1 cellular context compared by ENCODE assay signal in the genomic region with DNA sequence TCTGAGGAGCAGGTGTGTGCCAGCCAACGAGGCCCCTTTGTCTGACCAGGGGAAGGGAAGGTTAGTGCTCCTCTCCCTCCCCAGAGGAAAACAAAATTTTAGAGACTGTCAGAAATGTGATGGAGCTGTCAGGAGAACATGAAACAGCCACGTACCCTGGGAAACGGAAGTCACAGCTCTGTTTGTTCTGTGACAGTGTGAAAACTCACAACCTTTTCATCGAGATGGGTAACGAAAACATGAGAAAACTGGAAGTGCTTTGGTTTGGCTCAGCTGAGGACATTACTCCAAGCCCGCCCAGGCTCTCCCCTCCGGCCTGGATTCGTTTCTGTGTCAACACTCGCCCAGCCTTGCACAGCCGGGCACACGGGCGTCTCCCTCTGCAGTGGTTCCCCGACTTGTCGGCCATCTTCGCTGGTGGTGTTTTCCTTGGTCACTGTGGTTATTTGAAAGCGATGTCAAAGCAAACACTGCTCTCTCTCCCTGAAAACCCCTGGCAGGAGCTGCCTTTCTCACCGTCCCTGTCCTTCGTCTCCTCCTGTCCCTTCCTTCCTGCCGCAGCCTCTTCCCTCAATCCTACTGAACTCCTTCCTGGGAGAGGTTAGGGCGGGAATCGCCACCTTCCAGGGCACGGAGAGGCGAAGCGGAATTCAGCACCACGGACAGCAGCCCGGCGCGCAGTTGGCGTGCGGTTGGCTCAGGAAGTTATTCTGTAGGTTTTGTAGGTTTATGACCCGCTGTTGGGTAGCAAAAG.
TF ChIP-seq lines count a peak whose summit lies in the region.

No MANE protein-coding gene starts in this region.

TF ChIP-seq in HepG2, 621 proteins besides CTCF, POLR2A, EP300 and RAD21 (continued from another document and continues in another):
- TF ChIP-seq, protein P1, sequence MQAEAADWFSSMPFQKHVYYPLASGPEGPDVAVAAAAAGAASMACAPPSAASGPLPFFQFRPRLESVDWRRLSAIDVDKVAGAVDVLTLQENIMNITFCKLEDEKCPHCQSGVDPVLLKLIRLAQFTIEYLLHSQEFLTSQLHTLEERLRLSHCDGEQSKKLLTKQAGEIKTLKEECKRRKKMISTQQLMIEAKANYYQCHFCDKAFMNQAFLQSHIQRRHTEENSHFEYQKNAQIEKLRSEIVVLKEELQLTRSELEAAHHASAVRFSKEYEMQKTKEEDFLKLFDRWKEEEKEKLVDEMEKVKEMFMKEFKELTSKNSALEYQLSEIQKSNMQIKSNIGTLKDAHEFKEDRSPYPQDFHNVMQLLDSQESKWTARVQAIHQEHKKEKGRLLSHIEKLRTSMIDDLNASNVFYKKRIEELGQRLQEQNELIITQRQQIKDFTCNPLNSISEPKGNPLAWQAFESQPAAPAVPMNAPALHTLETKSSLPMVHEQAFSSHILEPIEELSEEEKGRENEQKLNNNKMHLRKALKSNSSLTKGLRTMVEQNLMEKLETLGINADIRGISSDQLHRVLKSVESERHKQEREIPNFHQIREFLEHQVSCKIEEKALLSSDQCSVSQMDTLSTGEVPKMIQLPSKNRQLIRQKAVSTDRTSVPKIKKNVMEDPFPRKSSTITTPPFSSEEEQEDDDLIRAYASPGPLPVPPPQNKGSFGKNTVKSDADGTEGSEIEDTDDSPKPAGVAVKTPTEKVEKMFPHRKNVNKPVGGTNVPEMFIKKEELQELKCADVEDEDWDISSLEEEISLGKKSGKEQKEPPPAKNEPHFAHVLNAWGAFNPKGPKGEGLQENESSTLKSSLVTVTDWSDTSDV (CRISPR knock-in tag; IDR thresholded peaks at IDR 0.05) = 0 out of 2 replicates have a peak, but pooled peaks have one; percentile 79
- TF ChIP-seq NFIB (CRISPR knock-in tag; IDR thresholded peaks at IDR 0.05; ENCODE audit: borderline replicate concordance) (no peak), SIN3B (IDR thresholded peaks at IDR 0.05; ENCODE audit: low read length) (no peak), ZNF484 (CRISPR knock-in tag; IDR thresholded peaks at IDR 0.05; ENCODE audit: borderline replicate concordance, low read depth) (no peak; the same call in 1 of the 2 replicates), ZNF468 (CRISPR knock-in tag; IDR thresholded peaks at IDR 0.05) (no peak), GTF2F1 (IDR thresholded peaks at IDR 0.05; ENCODE audit: low read length) (no peak), TCF7 (IDR thresholded peaks at IDR 0.05; ENCODE audit: low read depth) (no peak), ZFP36 (IDR thresholded peaks at IDR 0.05; ENCODE audit: borderline replicate concordance, low read depth, low read length, partially characterized antibody) (no peak), KDM5A (IDR thresholded peaks at IDR 0.05; ENCODE audit: borderline replicate concordance, low read length) (no peak), ZNF777 (CRISPR knock-in tag; IDR thresholded peaks at IDR 0.05) (peak; percentile 60; the same call in 1 of the 2 replicates), REXO4 (CRISPR knock-in tag; IDR thresholded peaks at IDR 0.05; ENCODE audit: borderline replicate concordance) (no peak), ZNF713 (CRISPR knock-in tag; IDR thresholded peaks at IDR 0.05) (no peak), KDM4B (CRISPR knock-in tag; IDR thresholded peaks at IDR 0.05) (peak; percentile 90; the same call in 1 of the 2 replicates), ZNF644 (CRISPR knock-in tag; IDR thresholded peaks at IDR 0.05; ENCODE audit: low read depth) (peak; percentile 67; the same call in 1 of the 2 replicates), KDM5B (CRISPR knock-in tag; IDR thresholded peaks at IDR 0.05; ENCODE audit: borderline replicate concordance) (peak; percentile 64; the same call in 1 of the 2 replicates), CEBPB (IDR thresholded peaks at IDR 0.05; ENCODE audit: borderline replicate concordance, low read depth, low read length) (no peak), ZNF557 (CRISPR knock-in tag; IDR thresholded peaks at IDR 0.05) (peak; percentile 98), TARDBP (CRISPR knock-in tag; IDR thresholded peaks at IDR 0.05) (no peak; the same call in 1 of the 2 replicates), MEIS2 (CRISPR knock-in tag; IDR thresholded peaks at IDR 0.05) (peak; percentile 94)
- TF ChIP-seq, protein P2, sequence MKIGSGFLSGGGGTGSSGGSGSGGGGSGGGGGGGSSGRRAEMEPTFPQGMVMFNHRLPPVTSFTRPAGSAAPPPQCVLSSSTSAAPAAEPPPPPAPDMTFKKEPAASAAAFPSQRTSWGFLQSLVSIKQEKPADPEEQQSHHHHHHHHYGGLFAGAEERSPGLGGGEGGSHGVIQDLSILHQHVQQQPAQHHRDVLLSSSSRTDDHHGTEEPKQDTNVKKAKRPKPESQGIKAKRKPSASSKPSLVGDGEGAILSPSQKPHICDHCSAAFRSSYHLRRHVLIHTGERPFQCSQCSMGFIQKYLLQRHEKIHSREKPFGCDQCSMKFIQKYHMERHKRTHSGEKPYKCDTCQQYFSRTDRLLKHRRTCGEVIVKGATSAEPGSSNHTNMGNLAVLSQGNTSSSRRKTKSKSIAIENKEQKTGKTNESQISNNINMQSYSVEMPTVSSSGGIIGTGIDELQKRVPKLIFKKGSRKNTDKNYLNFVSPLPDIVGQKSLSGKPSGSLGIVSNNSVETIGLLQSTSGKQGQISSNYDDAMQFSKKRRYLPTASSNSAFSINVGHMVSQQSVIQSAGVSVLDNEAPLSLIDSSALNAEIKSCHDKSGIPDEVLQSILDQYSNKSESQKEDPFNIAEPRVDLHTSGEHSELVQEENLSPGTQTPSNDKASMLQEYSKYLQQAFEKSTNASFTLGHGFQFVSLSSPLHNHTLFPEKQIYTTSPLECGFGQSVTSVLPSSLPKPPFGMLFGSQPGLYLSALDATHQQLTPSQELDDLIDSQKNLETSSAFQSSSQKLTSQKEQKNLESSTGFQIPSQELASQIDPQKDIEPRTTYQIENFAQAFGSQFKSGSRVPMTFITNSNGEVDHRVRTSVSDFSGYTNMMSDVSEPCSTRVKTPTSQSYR (CRISPR knock-in tag; IDR thresholded peaks at IDR 0.05; ENCODE audit: borderline replicate concordance) = peak; percentile 68; the same call in 1 of the 2 replicates
- TF ChIP-seq, protein P3, sequence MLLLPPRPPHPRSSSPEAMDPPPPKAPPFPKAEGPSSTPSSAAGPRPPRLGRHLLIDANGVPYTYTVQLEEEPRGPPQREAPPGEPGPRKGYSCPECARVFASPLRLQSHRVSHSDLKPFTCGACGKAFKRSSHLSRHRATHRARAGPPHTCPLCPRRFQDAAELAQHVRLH (CRISPR knock-in tag; IDR thresholded peaks at IDR 0.05; ENCODE audit: borderline replicate concordance, low read depth) = peak; percentile 89; the same call in 1 of the 2 replicates
- TF ChIP-seq, protein P4, sequence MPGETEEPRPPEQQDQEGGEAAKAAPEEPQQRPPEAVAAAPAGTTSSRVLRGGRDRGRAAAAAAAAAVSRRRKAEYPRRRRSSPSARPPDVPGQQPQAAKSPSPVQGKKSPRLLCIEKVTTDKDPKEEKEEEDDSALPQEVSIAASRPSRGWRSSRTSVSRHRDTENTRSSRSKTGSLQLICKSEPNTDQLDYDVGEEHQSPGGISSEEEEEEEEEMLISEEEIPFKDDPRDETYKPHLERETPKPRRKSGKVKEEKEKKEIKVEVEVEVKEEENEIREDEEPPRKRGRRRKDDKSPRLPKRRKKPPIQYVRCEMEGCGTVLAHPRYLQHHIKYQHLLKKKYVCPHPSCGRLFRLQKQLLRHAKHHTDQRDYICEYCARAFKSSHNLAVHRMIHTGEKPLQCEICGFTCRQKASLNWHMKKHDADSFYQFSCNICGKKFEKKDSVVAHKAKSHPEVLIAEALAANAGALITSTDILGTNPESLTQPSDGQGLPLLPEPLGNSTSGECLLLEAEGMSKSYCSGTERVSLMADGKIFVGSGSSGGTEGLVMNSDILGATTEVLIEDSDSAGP (CRISPR knock-in tag; IDR thresholded peaks at IDR 0.05; ENCODE audit: borderline replicate concordance) = no peak; the same call in 1 of the 2 replicates
- TF ChIP-seq, protein P5, sequence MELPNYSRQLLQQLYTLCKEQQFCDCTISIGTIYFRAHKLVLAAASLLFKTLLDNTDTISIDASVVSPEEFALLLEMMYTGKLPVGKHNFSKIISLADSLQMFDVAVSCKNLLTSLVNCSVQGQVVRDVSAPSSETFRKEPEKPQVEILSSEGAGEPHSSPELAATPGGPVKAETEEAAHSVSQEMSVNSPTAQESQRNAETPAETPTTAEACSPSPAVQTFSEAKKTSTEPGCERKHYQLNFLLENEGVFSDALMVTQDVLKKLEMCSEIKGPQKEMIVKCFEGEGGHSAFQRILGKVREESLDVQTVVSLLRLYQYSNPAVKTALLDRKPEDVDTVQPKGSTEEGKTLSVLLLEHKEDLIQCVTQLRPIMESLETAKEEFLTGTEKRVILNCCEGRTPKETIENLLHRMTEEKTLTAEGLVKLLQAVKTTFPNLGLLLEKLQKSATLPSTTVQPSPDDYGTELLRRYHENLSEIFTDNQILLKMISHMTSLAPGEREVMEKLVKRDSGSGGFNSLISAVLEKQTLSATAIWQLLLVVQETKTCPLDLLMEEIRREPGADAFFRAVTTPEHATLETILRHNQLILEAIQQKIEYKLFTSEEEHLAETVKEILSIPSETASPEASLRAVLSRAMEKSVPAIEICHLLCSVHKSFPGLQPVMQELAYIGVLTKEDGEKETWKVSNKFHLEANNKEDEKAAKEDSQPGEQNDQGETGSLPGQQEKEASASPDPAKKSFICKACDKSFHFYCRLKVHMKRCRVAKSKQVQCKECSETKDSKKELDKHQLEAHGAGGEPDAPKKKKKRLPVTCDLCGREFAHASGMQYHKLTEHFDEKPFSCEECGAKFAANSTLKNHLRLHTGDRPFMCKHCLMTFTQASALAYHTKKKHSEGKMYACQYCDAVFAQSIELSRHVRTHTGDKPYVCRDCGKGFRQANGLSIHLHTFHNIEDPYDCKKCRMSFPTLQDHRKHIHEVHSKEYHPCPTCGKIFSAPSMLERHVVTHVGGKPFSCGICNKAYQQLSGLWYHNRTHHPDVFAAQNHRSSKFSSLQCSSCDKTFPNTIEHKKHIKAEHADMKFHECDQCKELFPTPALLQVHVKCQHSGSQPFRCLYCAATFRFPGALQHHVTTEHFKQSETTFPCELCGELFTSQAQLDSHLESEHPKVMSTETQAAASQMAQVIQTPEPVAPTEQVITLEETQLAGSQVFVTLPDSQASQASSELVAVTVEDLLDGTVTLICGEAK (IDR thresholded peaks at IDR 0.05) = no peak
- TF ChIP-seq, protein P5 (CRISPR knock-in tag; IDR thresholded peaks at IDR 0.05) = peak; percentile 88
- TF ChIP-seq, protein P6, sequence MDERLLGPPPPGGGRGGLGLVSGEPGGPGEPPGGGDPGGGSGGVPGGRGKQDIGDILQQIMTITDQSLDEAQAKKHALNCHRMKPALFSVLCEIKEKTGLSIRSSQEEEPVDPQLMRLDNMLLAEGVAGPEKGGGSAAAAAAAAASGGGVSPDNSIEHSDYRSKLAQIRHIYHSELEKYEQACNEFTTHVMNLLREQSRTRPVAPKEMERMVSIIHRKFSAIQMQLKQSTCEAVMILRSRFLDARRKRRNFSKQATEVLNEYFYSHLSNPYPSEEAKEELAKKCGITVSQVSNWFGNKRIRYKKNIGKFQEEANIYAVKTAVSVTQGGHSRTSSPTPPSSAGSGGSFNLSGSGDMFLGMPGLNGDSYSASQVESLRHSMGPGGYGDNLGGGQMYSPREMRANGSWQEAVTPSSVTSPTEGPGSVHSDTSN (CRISPR knock-in tag; IDR thresholded peaks at IDR 0.05) = no peak
